In genomic region chr10:99964791-99965190, GRCh38 we compare ENCODE assay signal across 15 cellular contexts. TPM values are rescaled to one million over a fixed set of nuclear protein-coding genes. Genes with fewer than 3 reads are reported as not detected.
DNase-seq lines count a peak whose midpoint lies in the region; TF ChIP-seq lines count a peak whose summit lies in the region.
"Had no signal": no experiment of that assay in that cellular context is flagged by ENCODE, and none has a peak within 500 bp of the region (broad histone marks: within the 10 kb centered on the region; RNA-seq: fewer than 3 reads in every experiment).

No MANE protein-coding gene starts in this region.

- no peak overlapping the region for H3K27ac ChIP-seq in liver (ENCODE audit: low read depth in 1 of 2, low read length in 2 of 2)
- no peak overlapping the region for H3K27ac ChIP-seq in CD4-positive, alpha-beta memory T cell (ENCODE audit: low read depth, low read length)
- H3K27ac ChIP-seq: pancreas had no signal

- TF ChIP-seq EP300 in Ishikawa (IDR thresholded peaks at IDR 0.05; ENCODE audit: borderline replicate concordance) = no peak

- 96% methylated on average over 7 of the region's 7 CpGs for WGBS in liver

- H3K27me3 ChIP-seq in liver (ENCODE audit: control insufficient read depth in 4 of 4, insufficient read depth in 4 of 4, low read length in 3 of 4) = no peaks in the 10 kb centered on the region
- no peaks in the 10 kb centered on the region for H3K27me3 ChIP-seq in CD4-positive, alpha-beta memory T cell (ENCODE audit: insufficient read depth, low read length)
- H3K27me3 ChIP-seq: pancreas had no signal

- TF ChIP-seq CTCF in AG04449 (IDR thresholded peaks at IDR 0.05; ENCODE audit: insufficient read depth, low read length, missing control alignments) (peak; percentile 16), cardiac fibroblast (IDR thresholded peaks at IDR 0.05; ENCODE audit: low read depth, low read length) (peak; percentile 12), liver (IDR thresholded peaks at IDR 0.05; ENCODE audit: low read depth, low read length, missing input control) (peak; percentile 10)

- no peak overlapping the region for H3K27ac Mint-ChIP-seq in CD4-positive, alpha-beta memory T cell
- H3K27ac Mint-ChIP-seq: activated T-helper 17 cell treated with anti-CD3 and anti-CD28 coated beads, Interleukin-2, amount 50 U/mL, for 72 hours; mesothelial cell of epicardium; stimulated activated effector memory CD8-positive, alpha-beta T cell treated with anti-CD3 and anti-CD28 coated beads, Interleukin-12 subunit alpha, Interleukin-12 subunit beta, amount 100 ng/mL, for 72 hours had no signal

- no peak overlapping the region for H3K4me3 ChIP-seq in AG04449 (ENCODE audit: low read depth, low read length)
- no peak overlapping the region for H3K4me3 ChIP-seq in cardiac fibroblast (replicated peaks in 1 of 2; ENCODE audit: low read depth in 2 of 2, low read length in 2 of 2)
- H3K4me3 ChIP-seq in liver (ENCODE audit: low read depth in 1 of 3, low read length in 3 of 3) = no peak overlapping the region
- no peak overlapping the region for H3K4me3 ChIP-seq in CD4-positive, alpha-beta memory T cell (ENCODE audit: low read length in 2 of 2)
- H3K4me3 ChIP-seq: pancreas had no signal

- H3K36me3 ChIP-seq in liver (ENCODE audit: control insufficient read depth in 4 of 4, insufficient read depth in 3 of 4, low read depth in 1 of 4, low read length in 3 of 4) = peaks cover 2 to 20% (median 10%) of the 10 kb centered on the region in 4 donors
- H3K36me3 ChIP-seq in CD4-positive, alpha-beta memory T cell (ENCODE audit: insufficient read depth, low read length) = no peaks in the 10 kb centered on the region

- H3K36me3 Mint-ChIP-seq in CD4-positive, alpha-beta memory T cell = peaks cover 5 to 14% of the 10 kb centered on the region in 2 donors

- no peaks in the 10 kb centered on the region for H3K9me3 Mint-ChIP-seq in CD4-positive, alpha-beta memory T cell
- H3K9me3 Mint-ChIP-seq: activated T-helper 17 cell treated with anti-CD3 and anti-CD28 coated beads, Interleukin-2, amount 50 U/mL, for 72 hours; mesothelial cell of epicardium; stimulated activated effector memory CD8-positive, alpha-beta T cell treated with anti-CD3 and anti-CD28 coated beads, Interleukin-12 subunit alpha, Interleukin-12 subunit beta, amount 100 ng/mL, for 72 hours had no signal

- no peak overlapping the region for H3K4me3 Mint-ChIP-seq in CD4-positive, alpha-beta memory T cell
- H3K4me3 Mint-ChIP-seq: activated T-helper 17 cell treated with anti-CD3 and anti-CD28 coated beads, Interleukin-2, amount 50 U/mL, for 72 hours; mesothelial cell of epicardium; stimulated activated effector memory CD8-positive, alpha-beta T cell treated with anti-CD3 and anti-CD28 coated beads, Interleukin-12 subunit alpha, Interleukin-12 subunit beta, amount 100 ng/mL, for 72 hours had no signal

- no peak for DNase-seq in AG04449 (ENCODE audit: low read depth, low spot score)
- peak; percentile 61 to 62 for DNase-seq in cardiac fibroblast (ENCODE audit: low read depth in 2 of 2)
- no peak for DNase-seq in HuH-7 (ENCODE audit: low spot score)
- no peak for DNase-seq in DMS53 treated with DMSO at 0.1 percent for 48 hours (lab: John Stamatoyannopoulos, UW; ENCODE audit: unreplicated experiment)
- no peak for DNase-seq in CD4-positive, alpha-beta memory T cell
- no peak for DNase-seq in SKM-1 treated with dmso at 0.1 percent for 144 hours (lab: John Stamatoyannopoulos, UW; ENCODE audit: unreplicated experiment)
- DNase-seq: C1 segment of cervical spinal cord, GOT3, NCI-H2171, pancreas had no signal

- no peaks in the 10 kb centered on the region for H3K27me3 Mint-ChIP-seq in CD4-positive, alpha-beta memory T cell
- H3K27me3 Mint-ChIP-seq: activated T-helper 17 cell treated with anti-CD3 and anti-CD28 coated beads, Interleukin-2, amount 50 U/mL, for 72 hours had no signal

- CTCF ChIA-PET in AG04449 (lab: Yijun Ruan, JAX) = interaction anchor here (0.9 to 4.4 kb wide), 19 partner anchors 11 to 118 kb away, joined by 3 to 62 read pairs (median 6); partner anchors contain the start of gene DNMBP
- CTCF ChIA-PET in CD4-positive, alpha-beta memory T cell (lab: Charles Lee; ENCODE audit: partially characterized antibody) = interaction anchor here (0.7 to 2.5 kb wide), 2 partner anchors 10 to 119 kb away, joined by 4 to 6 read pairs; no protein-coding TSS in a partner anchor

- POLR2A ChIA-PET in AG04449 (lab: Yijun Ruan, JAX) = interaction anchor here (0.9 kb wide), 1 partner anchor 12 kb away, joined by 3 read pairs; no protein-coding TSS in a partner anchor
- POLR2A ChIA-PET in CD4-positive, alpha-beta memory T cell (lab: Charles Lee; ENCODE audit: partially characterized antibody) = no interaction called here

- peaks cover 0 to 3% (median 0%) of the 10 kb centered on the region in 4 donors for H3K4me1 ChIP-seq in liver (ENCODE audit: control insufficient read depth in 4 of 4, insufficient read depth in 4 of 4, low read length in 3 of 4)
- no peaks in the 10 kb centered on the region for H3K4me1 ChIP-seq in CD4-positive, alpha-beta memory T cell (ENCODE audit: insufficient read depth, low read length)
- H3K4me1 ChIP-seq: pancreas had no signal

- no peak overlapping the region for H3K9ac ChIP-seq in liver (ENCODE audit: low read depth in 1 of 2, low read length in 2 of 2)

- no peaks in the 10 kb centered on the region for H3K9me3 ChIP-seq in liver (ENCODE audit: control insufficient read depth in 4 of 4, low read length in 3 of 4)
- no peaks in the 10 kb centered on the region for H3K9me3 ChIP-seq in CD4-positive, alpha-beta memory T cell (ENCODE audit: control insufficient read depth in 1 of 2, low read length in 2 of 2)
- H3K9me3 ChIP-seq: pancreas had no signal

- intact Hi-C loops in CD4-positive, alpha-beta memory T cell (cut with micrococcal nuclease) = no loop called here

- TF ChIP-seq RAD21 in Ishikawa (IDR thresholded peaks at IDR 0.05; ENCODE audit: low read depth) (peak; percentile 35), liver (IDR thresholded peaks at IDR 0.05) (peak; percentile 34 to 45)

- H3K4me1 Mint-ChIP-seq in CD4-positive, alpha-beta memory T cell = peaks cover 0 to 3% (median under 1%) of the 10 kb centered on the region in 4 donors
- H3K4me1 Mint-ChIP-seq: stimulated activated effector memory CD8-positive, alpha-beta T cell treated with anti-CD3 and anti-CD28 coated beads, Interleukin-12 subunit alpha, Interleukin-12 subunit beta, amount 100 ng/mL, for 72 hours had no signal

TF ChIP-seq in Ishikawa, 13 proteins besides CTCF, POLR2A, EP300 and RAD21 (continues in another document):
- TF ChIP-seq NFIC (IDR thresholded peaks at IDR 0.05) (no peak), TCF12 (IDR thresholded peaks at IDR 0.05; ENCODE audit: low read depth) (no peak), YY1 (IDR thresholded peaks at IDR 0.05; ENCODE audit: low read depth) (no peak), EGR1 (IDR thresholded peaks at IDR 0.05) (no peak), TEAD4 (IDR thresholded peaks at IDR 0.05) (no peak), FOXM1 (IDR thresholded peaks at IDR 0.05; ENCODE audit: borderline replicate concordance, low read depth) (no peak), USF1 (IDR thresholded peaks at IDR 0.05) (no peak)

TF ChIP-seq in liver, 16 proteins besides CTCF, POLR2A, EP300 and RAD21 (continues in another document):
- TF ChIP-seq JUND (IDR thresholded peaks at IDR 0.05) (no peak), TAF1 (conservative IDR thresholded peaks at IDR 0.05) (no peak), RXRA (IDR thresholded peaks at IDR 0.05) (no peak), YY1 (IDR thresholded peaks at IDR 0.05) (no peak), GABPA (IDR thresholded peaks at IDR 0.05 in 1 of 2, conservative IDR thresholded peaks at IDR 0.05 in 1 of 2) (no peak), ATF3 (IDR thresholded peaks at IDR 0.05) (no peak), ZBTB33 (IDR thresholded peaks at IDR 0.05) (no peak), MAX (IDR thresholded peaks at IDR 0.05) (no peak), HNF4G (IDR thresholded peaks at IDR 0.05) (no peak), SP1 (IDR thresholded peaks at IDR 0.05) (no peak), HNF4A (conservative IDR thresholded peaks at IDR 0.05) (no peak)

RNA-seq across cellular contexts. Expression of gene DNMBP, which starts 45.0 kb away (rescaled TPM):
- 10 to 100 TPM in 1 of 2 donors, 1 to 10 TPM in 1; 3.8 to 12.6 TPM for total RNA-seq in liver
- polyA plus RNA-seq in liver = 1 to 10 TPM; 4.2 to 6.4 TPM
- 1 to 10 TPM; 3.8 to 4.0 TPM for total RNA-seq in CD4-positive, alpha-beta memory T cell
- polyA plus RNA-seq in CD4-positive, alpha-beta memory T cell = 1 to 10 TPM in 1 of 2 donors, not detected in 1; 1.4 TPM

Comparison
In these comparisons a context has a peak if more than half of its experiments do, and no peak if none do; other contexts are left out.
1. DNase-seq: peak in cardiac fibroblast (2 of 2); none in AG04449 (single experiment), HuH-7 (single experiment), DMS53 treated with DMSO at 0.1 percent for 48 hours (single experiment), CD4-positive, alpha-beta memory T cell (0 of 5) and SKM-1 treated with dmso at 0.1 percent for 144 hours (single experiment).
2. Peak in every context shown above with its lines, with median percentiles within 50 percentile points of each other: CTCF ChIP-seq.